Comparison of ENCODE assay signal across 10 cellular contexts in the genomic region with DNA sequence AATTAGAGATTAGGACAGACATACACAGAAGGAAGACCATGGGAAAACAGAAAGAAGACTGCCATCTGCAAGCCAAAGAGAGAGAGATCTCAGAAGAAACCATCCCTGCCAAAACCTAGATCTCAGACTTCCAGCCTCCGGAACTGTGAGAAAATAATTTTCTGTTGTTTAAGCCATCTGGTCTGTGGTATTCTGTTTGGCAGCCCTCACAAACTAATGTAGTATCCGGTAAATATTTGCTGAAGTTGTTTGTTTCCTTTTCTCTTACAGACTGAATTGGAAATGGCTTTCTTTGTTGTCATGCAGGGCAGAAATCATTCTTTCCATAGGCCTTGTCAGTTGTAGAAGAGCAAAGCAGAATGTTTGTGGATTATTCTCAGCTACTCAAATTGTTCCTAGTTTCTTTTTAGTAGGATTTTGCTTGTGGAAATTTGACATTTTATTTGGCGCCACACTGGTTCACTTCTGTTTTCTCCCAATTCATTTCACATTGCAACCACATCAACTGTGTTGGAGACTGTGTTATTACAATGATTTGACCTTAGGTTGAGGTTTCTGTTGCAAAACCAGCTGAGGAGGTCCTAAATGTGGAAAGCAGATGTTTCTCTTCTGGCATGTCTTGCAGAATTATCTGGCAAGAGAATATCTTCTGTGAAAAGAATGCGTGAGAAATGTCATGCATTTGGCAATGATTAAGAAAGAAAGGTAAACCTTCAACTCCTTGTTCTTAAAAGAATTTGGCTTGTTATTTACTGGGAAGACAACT. TPM values are rescaled to one million over a fixed set of nuclear protein-coding genes. Genes with fewer than 3 reads are reported as not detected.
DNase-seq lines count a peak whose midpoint lies in the region; ATAC-seq, FAIRE-seq and TF ChIP-seq lines count a peak whose summit lies in the region.
"Had no signal": no experiment of that assay in that cellular context is flagged by ENCODE, and none has a peak within 500 bp of the region (broad histone marks: within the 10 kb centered on the region; RNA-seq: fewer than 3 reads in every experiment).

No MANE protein-coding gene starts in this region.

- no peak overlapping the region for H3K4me3 Mint-ChIP-seq in IgD-negative memory B cell
- H3K4me3 Mint-ChIP-seq: central memory CD8-positive, alpha-beta T cell; stimulated activated naive CD8-positive, alpha-beta T cell treated with anti-CD3 and anti-CD28 coated beads, Interleukin-15, Interleukin-2, amounts not matched to agents 100 ng/mL and 50 ng/mL, for 24 hours had no signal

- no peaks in the 10 kb centered on the region for H3K27me3 Mint-ChIP-seq in IgD-negative memory B cell
- H3K27me3 Mint-ChIP-seq: central memory CD8-positive, alpha-beta T cell; stimulated activated naive CD8-positive, alpha-beta T cell treated with anti-CD3 and anti-CD28 coated beads, Interleukin-15, Interleukin-2, amounts not matched to agents 100 ng/mL and 50 ng/mL, for 24 hours had no signal

- H3K9ac ChIP-seq in subcutaneous abdominal adipose tissue (ENCODE audit: low read length in 5 of 5) = peak overlapping the region in 1 of 5 donors; percentile 69

- peaks cover 10% of the 10 kb centered on the region for H3K36me3 Mint-ChIP-seq in IgD-negative memory B cell

- intact Hi-C loops in adrenal gland (cut with DNase I) = no loop called here
- intact Hi-C loops in right cardiac atrium (cut with DNase I) = no loop called here

- DNase-seq in adrenal gland (peak in 1 of 7 donors; percentile 25), right cardiac atrium (no peak), frontal cortex (ENCODE audit: low spot score in 2 of 2) (no peak), T-helper 1 cell (no peak), ureter (ENCODE audit: low spot score) (no peak)
- DNase-seq: T1000 had no signal

- no peak for TF ChIP-seq POLR2A in adrenal gland (IDR thresholded peaks at IDR 0.05)

- H3K27me3 ChIP-seq in adrenal gland (no peaks in the 10 kb centered on the region), right cardiac atrium (ENCODE audit: control insufficient read depth, insufficient read depth) (no peaks in the 10 kb centered on the region), subcutaneous abdominal adipose tissue (ENCODE audit: control insufficient read depth in 5 of 5, insufficient read depth in 4 of 5, low read length in 5 of 5) (no peaks in the 10 kb centered on the region)

- peaks cover 7 to 29% of the 10 kb centered on the region in 2 donors for H3K4me1 ChIP-seq in adrenal gland (replicated peaks in 1 of 2)
- H3K4me1 ChIP-seq in right cardiac atrium (ENCODE audit: control insufficient read depth, insufficient read depth, low read length) = peaks cover 5% of the 10 kb centered on the region
- peaks cover 12 to 46% (median 36%) of the 10 kb centered on the region in 5 donors for H3K4me1 ChIP-seq in subcutaneous abdominal adipose tissue (ENCODE audit: control insufficient read depth in 5 of 5, insufficient read depth in 5 of 5, low read length in 5 of 5)

- peak overlapping the region in 2 of 3 donors; percentile 5 to 47 for H3K27ac Mint-ChIP-seq in IgD-negative memory B cell
- H3K27ac Mint-ChIP-seq: stimulated activated naive CD8-positive, alpha-beta T cell treated with anti-CD3 and anti-CD28 coated beads, Interleukin-15, Interleukin-2, amounts not matched to agents 100 ng/mL and 50 ng/mL, for 24 hours had no signal

- H3K9me3 Mint-ChIP-seq in IgD-negative memory B cell = no peaks in the 10 kb centered on the region
- H3K9me3 Mint-ChIP-seq: central memory CD8-positive, alpha-beta T cell; stimulated activated naive CD8-positive, alpha-beta T cell treated with anti-CD3 and anti-CD28 coated beads, Interleukin-15, Interleukin-2, amounts not matched to agents 100 ng/mL and 50 ng/mL, for 24 hours had no signal

- H3K36me3 ChIP-seq in adrenal gland (replicated peaks in 1 of 2) (no peaks in the 10 kb centered on the region), subcutaneous abdominal adipose tissue (ENCODE audit: control insufficient read depth in 5 of 5, insufficient read depth in 5 of 5, low read length in 5 of 5) (peaks cover 0 to 7% (median 0%) of the 10 kb centered on the region in 5 donors)

- H3K4me3 ChIP-seq in adrenal gland (no peak overlapping the region), right cardiac atrium (ENCODE audit: low read length) (no peak overlapping the region), subcutaneous abdominal adipose tissue (ENCODE audit: low read depth in 1 of 5, low read length in 5 of 5) (peak overlapping the region in 4 of 5 donors; percentile 2 to 43 (median 37))

- peak; percentile 57 to 69 for ATAC-seq in right cardiac atrium

- FAIRE-seq in frontal cortex (lab: Jason Lieb, UNC) = no peak

- 43 to 58% (median 47%) methylated on average over 4 of the region's 4 CpGs for WGBS in adrenal gland, 4 donors
- 24% methylated on average over 4 of the region's 4 CpGs for WGBS in right cardiac atrium

- no peak for TF ChIP-seq CTCF in adrenal gland (IDR thresholded peaks at IDR 0.05)

- H3K9me3 ChIP-seq in adrenal gland (replicated peaks in 1 of 3) (no peaks in the 10 kb centered on the region), right cardiac atrium (ENCODE audit: control insufficient read depth, low read length) (no peaks in the 10 kb centered on the region), subcutaneous abdominal adipose tissue (ENCODE audit: control insufficient read depth in 5 of 5, low read length in 5 of 5) (no peaks in the 10 kb centered on the region)

- peaks cover 0 to 4% (median 2%) of the 10 kb centered on the region in 3 donors for H3K4me1 Mint-ChIP-seq in IgD-negative memory B cell
- H3K4me1 Mint-ChIP-seq: central memory CD8-positive, alpha-beta T cell had no signal

- peak overlapping the region in 4 of 5 donors; percentile 15 to 36 (median 20) for H3K27ac ChIP-seq in adrenal gland
- peak overlapping the region; percentile 42 for H3K27ac ChIP-seq in right cardiac atrium (ENCODE audit: low read length)
- peak overlapping the region; percentile 83 for H3K27ac ChIP-seq in subcutaneous abdominal adipose tissue (ENCODE audit: low read depth, low read length)

RNA-seq across cellular contexts. Expression of gene ACTA2, which starts 25.9 kb away (rescaled TPM):
- polyA plus RNA-seq in IgD-negative memory B cell (9.4 TPM), adrenal gland (100 to 1,000 TPM; 135 to 357 (median 298) TPM), right cardiac atrium (649 TPM)
- total RNA-seq in adrenal gland (100 to 1,000 TPM in 6 of 8 donors, 10 to 100 TPM in 2; 94.3 to 529 (median 365) TPM), right cardiac atrium (1,000 to 10,000 TPM in 2 of 4 donors, 100 to 1,000 TPM in 2; 746 to 3,137 (median 1,120) TPM), frontal cortex (26.1 TPM), ureter (1,405 TPM)

RNA-seq across cellular contexts. Expression of gene STAMBPL1, which starts 46.6 kb away (rescaled TPM):
- polyA plus RNA-seq in IgD-negative memory B cell (19.0 TPM), adrenal gland (10 to 100 TPM; 22.0 to 49.2 (median 27.0) TPM), right cardiac atrium (4.4 TPM)
- total RNA-seq in adrenal gland (100 to 1,000 TPM in 1 of 8 donors, 10 to 100 TPM in 7; 11.0 to 108 (median 57.4) TPM), right cardiac atrium (10 to 100 TPM in 3 of 4 donors, 1 to 10 TPM in 1; 9.4 to 13.0 (median 10.4) TPM), frontal cortex (8.6 TPM), ureter (13.2 TPM)

Comparison
In these comparisons a context has a peak if more than half of its experiments do, and no peak if none do; other contexts are left out.
1. H3K27ac ChIP-seq: peak in every context shown above with its lines; median percentile 83 in subcutaneous abdominal adipose tissue; 42 in right cardiac atrium; 20 in adrenal gland.
2. H3K4me3 ChIP-seq: peak in subcutaneous abdominal adipose tissue (4 of 5); none in adrenal gland (0 of 4) and right cardiac atrium (single experiment).